8 cellular contexts compared by ENCODE assay signal in genomic region chr16:87391324-87391949, GRCh38. TPM values are rescaled to one million over a fixed set of nuclear protein-coding genes. Genes with fewer than 3 reads are reported as not detected.
DNase-seq lines count a peak whose midpoint lies in the region.

No MANE protein-coding gene starts in this region.

- H3K4me3 ChIP-seq in HUES6 (ENCODE audit: low read depth, low read length): peak overlapping the region; percentile 75
- H3K4me3 ChIP-seq in adipocyte (ENCODE audit: low read length): peak overlapping the region; percentile 81
- peak overlapping the region; percentile 68 for H3K4me3 ChIP-seq in iPS-15b (ENCODE audit: low read depth, low read length)
- H3K4me3 ChIP-seq in skin epidermis: peak overlapping the region; percentile 58 to 93 (median 78)

- H3K9me3 ChIP-seq in HUES6 (ENCODE audit: control insufficient read depth, insufficient read depth, low read depth, low read length): no peaks in the 10 kb centered on the region
- H3K9me3 ChIP-seq in adipocyte (ENCODE audit: control insufficient read depth, low read length): no peaks in the 10 kb centered on the region
- no peaks in the 10 kb centered on the region for H3K9me3 ChIP-seq in iPS-15b (ENCODE audit: control insufficient read depth, insufficient read depth, low read length)

- H3K27ac ChIP-seq in HUES6 (ENCODE audit: low read depth, low read length) (peak overlapping the region; percentile 64; the same call in 1 of the 2 replicates), skin epidermis (peak overlapping the region; percentile 78 to 100 (median 97))

- H3K27me3 ChIP-seq in HUES6 (ENCODE audit: control insufficient read depth, insufficient read depth, low read length): no peaks in the 10 kb centered on the region
- H3K27me3 ChIP-seq in adipocyte (replicated peaks; ENCODE audit: control insufficient read depth, insufficient read depth, low read length): no peaks in the 10 kb centered on the region
- no peaks in the 10 kb centered on the region for H3K27me3 ChIP-seq in iPS-15b (ENCODE audit: control insufficient read depth, insufficient read depth, low read length)

- DNase-seq in NCI-H1092 treated with DMSO at 0.1 percent for 48 hours (lab: John Stamatoyannopoulos, UW) (peak; percentile 16), NCI-H1092 (lab: John Stamatoyannopoulos, UW) (no peak), adipocyte (ENCODE audit: low read depth) (peak; percentile 81), occipital lobe (lab: John Stamatoyannopoulos, UW) (no peak), activated gamma-delta T cell (lab: John Stamatoyannopoulos, UW) (no peak)

- H3K9ac ChIP-seq in HUES6 (ENCODE audit: low read length): peak overlapping the region; percentile 81
- H3K9ac ChIP-seq in adipocyte (ENCODE audit: low read length): peak overlapping the region; percentile 94
- peak overlapping the region; percentile 62 for H3K9ac ChIP-seq in iPS-15b (ENCODE audit: low read depth, low read length)

- no peaks in the 10 kb centered on the region for H3K36me3 ChIP-seq in HUES6 (ENCODE audit: control insufficient read depth, insufficient read depth, low read length)
- H3K36me3 ChIP-seq in adipocyte (ENCODE audit: control insufficient read depth, insufficient read depth, low read length, severe bottlenecking): no peaks in the 10 kb centered on the region
- no peaks in the 10 kb centered on the region for H3K36me3 ChIP-seq in iPS-15b (ENCODE audit: control insufficient read depth, insufficient read depth, low read length)

- H3K4me1 ChIP-seq in HUES6 (ENCODE audit: control insufficient read depth, insufficient read depth, low read length) (peaks cover 15% of the 10 kb centered on the region), adipocyte (ENCODE audit: control insufficient read depth, insufficient read depth, low read length) (peaks cover 41% of the 10 kb centered on the region), iPS-15b (ENCODE audit: control insufficient read depth, insufficient read depth, low read length) (peaks cover 6% of the 10 kb centered on the region)

RNA-seq across cellular contexts. Expression of gene MAP1LC3B, which starts 0.7 kb away (rescaled TPM):
- total RNA-seq in occipital lobe: 18.2 TPM

RNA-seq across cellular contexts. Expression of gene FBXO31, which starts 7.9 kb away (rescaled TPM):
- 25.6 TPM for total RNA-seq in occipital lobe

Comparison
In these comparisons a context has a peak if more than half of its experiments do, and no peak if none do; other contexts are left out.
1. DNase-seq: peak in NCI-H1092 treated with DMSO at 0.1 percent for 48 hours (single experiment) and adipocyte (single experiment); none in NCI-H1092 (single experiment), occipital lobe (single experiment) and activated gamma-delta T cell (single experiment).
2. Peak in every context shown above with its lines, with median percentiles within 50 percentile points of each other: H3K4me3 ChIP-seq and H3K9ac ChIP-seq.